Comparison of ENCODE assay signal across 20 cellular contexts in genomic region chr17:65176646-65177409, GRCh38. TPM values are rescaled to one million over a fixed set of nuclear protein-coding genes. Genes with fewer than 3 reads are reported as not detected.
DNase-seq lines count a peak whose midpoint lies in the region; ATAC-seq, FAIRE-seq and TF ChIP-seq lines count a peak whose summit lies in the region.
"Had no signal": no experiment of that assay in that cellular context is flagged by ENCODE, and none has a peak within 500 bp of the region (broad histone marks: within the 10 kb centered on the region; RNA-seq: fewer than 3 reads in every experiment).

No MANE protein-coding gene starts in this region.

- no peak overlapping the region for H3K9ac ChIP-seq in K562 (ENCODE audit: insufficient read depth in 1 of 2, low read depth in 2 of 2, low read length in 2 of 2)
- H3K9ac ChIP-seq: BLaER1 had no signal

- no peak overlapping the region for H3K4me3 ChIP-seq in K562
- H3K4me3 ChIP-seq in PC-9: no peak overlapping the region
- H3K4me3 ChIP-seq: BLaER1, HAP-1, MG63 had no signal

- no peaks in the 10 kb centered on the region for H3K36me3 ChIP-seq in K562 (ENCODE audit: control insufficient read depth, insufficient read depth, low read length)
- H3K36me3 ChIP-seq in PC-9 (ENCODE audit: low read depth): no peaks in the 10 kb centered on the region
- H3K36me3 ChIP-seq: BLaER1, HAP-1, MG63 had no signal

- WGBS in K562 (ENCODE audit: insufficient coverage, low coverage, missing lambda C conversion rate): 11% methylated on average over 5 of the region's 5 CpGs

- BruUV-seq in K562 (replicated peaks; lab: Mats Ljungman, UMichigan): no TSS peak
- no TSS peak for BruUV-seq in PC-9 (replicated peaks; lab: Mats Ljungman, UMichigan)

- no peaks in the 10 kb centered on the region for H4K20me1 ChIP-seq in K562 (replicated peaks; ENCODE audit: control insufficient read depth, insufficient read depth, low read length)
- no peaks in the 10 kb centered on the region for H4K20me1 ChIP-seq in PC-9 (ENCODE audit: insufficient read depth)
- H4K20me1 ChIP-seq: BLaER1 had no signal

- H3K9me1 ChIP-seq in K562 (ENCODE audit: control insufficient read depth, insufficient read depth, low read length): no peaks in the 10 kb centered on the region

- peaks cover 7% of the 10 kb centered on the region for H3K36me3 Mint-ChIP-seq in activated CD4-positive, alpha-beta T cell treated with anti-CD3 and anti-CD28 coated beads, Interleukin-2, amount 10 ng/mL, durations not matched to agents 24 days and 14 days (ENCODE audit: low read depth)
- peaks cover 12% of the 10 kb centered on the region for H3K36me3 Mint-ChIP-seq in stimulated activated effector memory CD8-positive, alpha-beta T cell treated with anti-CD3 and anti-CD28 coated beads, Interleukin-12 subunit alpha, Interleukin-12 subunit beta, amount 100 ng/mL, for 72 hours

- POLR2A ChIA-PET in HEK293T (lab: Yijun Ruan, JAX) (no interaction called here), K562 (lab: Yijun Ruan, JAX) (no interaction called here), PC-9 (lab: Charles Lee; ENCODE audit: unreplicated experiment) (no interaction called here)

- H3K79me2 ChIP-seq in K562 (ENCODE audit: control insufficient read depth, insufficient read depth, low read length) (no peaks in the 10 kb centered on the region), PC-9 (ENCODE audit: low read depth) (no peaks in the 10 kb centered on the region)

- no peak overlapping the region for H3K27ac ChIP-seq in K562 (ENCODE audit: extremely low read depth, low read depth, low read length)
- no peak overlapping the region for H3K27ac ChIP-seq in PC-9
- H3K27ac ChIP-seq: BLaER1 had no signal

- FAIRE-seq in K562 (lab: Jason Lieb, UNC): no peak
- FAIRE-seq: G401.6 had no signal

- H2AFZ ChIP-seq in K562 (ENCODE audit: low read depth, low read length) (no peak overlapping the region), PC-9 (no peak overlapping the region)

- no peaks in the 10 kb centered on the region for H3K9me2 ChIP-seq in PC-9 (ENCODE audit: insufficient read depth)

- no peak for TF ChIP-seq POLR2A in K562 (conservative IDR thresholded peaks at IDR 0.05)

- H3K27me3 Mint-ChIP-seq in activated CD4-positive, alpha-beta T cell treated with anti-CD3 and anti-CD28 coated beads, Interleukin-2, amount 10 ng/mL, durations not matched to agents 24 days and 14 days: no peaks in the 10 kb centered on the region

- ATAC-seq in K562 (no peak), HG03175 (IDR thresholded peaks at IDR 0.05; ENCODE audit: unreplicated experiment) (no peak)
- ATAC-seq in stimulated activated effector memory CD8-positive, alpha-beta T cell treated with anti-CD3 and anti-CD28 coated beads, Interleukin-12 subunit alpha, Interleukin-12 subunit beta, amount 100 ng/mL, for 72 hours: no peak
- ATAC-seq: Panc1 had no signal

- peaks cover 18 to 33% of the 10 kb centered on the region in 2 experiments for H3K4me1 ChIP-seq in K562 (replicated peaks in 1 of 2; ENCODE audit: control insufficient read depth in 2 of 2, insufficient read depth in 2 of 2, low read length in 2 of 2)
- no peaks in the 10 kb centered on the region for H3K4me1 ChIP-seq in PC-9 (replicated peaks; ENCODE audit: insufficient read depth)
- H3K4me1 ChIP-seq: HAP-1 had no signal

- H3K9me3 ChIP-seq in K562 (replicated peaks; ENCODE audit: control insufficient read depth, insufficient read depth, low read depth, low read length) (no peaks in the 10 kb centered on the region), PC-9 (ENCODE audit: insufficient read depth, low read depth) (no peaks in the 10 kb centered on the region)
- H3K9me3 ChIP-seq: BLaER1, HAP-1, MG63 had no signal

- H3K4me3 Mint-ChIP-seq in activated CD4-positive, alpha-beta T cell treated with anti-CD3 and anti-CD28 coated beads, Interleukin-2, amount 10 ng/mL, durations not matched to agents 24 days and 14 days: no peak overlapping the region
- no peak overlapping the region for H3K4me3 Mint-ChIP-seq in stimulated activated effector memory CD8-positive, alpha-beta T cell treated with anti-CD3 and anti-CD28 coated beads, Interleukin-12 subunit alpha, Interleukin-12 subunit beta, amount 100 ng/mL, for 72 hours

- no peaks in the 10 kb centered on the region for H3F3A ChIP-seq in PC-9 (ENCODE audit: insufficient read depth, low read depth)

- TF ChIP-seq EP300 in K562 (IDR thresholded peaks at IDR 0.05; ENCODE audit: low read length): no peak

- H3K27ac Mint-ChIP-seq in activated CD4-positive, alpha-beta T cell treated with anti-CD3 and anti-CD28 coated beads, Interleukin-2, amount 10 ng/mL, durations not matched to agents 24 days and 14 days: peak overlapping the region; percentile 71
- H3K27ac Mint-ChIP-seq in stimulated activated effector memory CD8-positive, alpha-beta T cell treated with anti-CD3 and anti-CD28 coated beads, Interleukin-12 subunit alpha, Interleukin-12 subunit beta, amount 100 ng/mL, for 72 hours: peak overlapping the region; percentile 8

- no peaks in the 10 kb centered on the region; a peak in 1 of 5 replicates for H3K27me3 ChIP-seq in K562 (ENCODE audit: control insufficient read depth in 2 of 2, insufficient read depth in 2 of 2, low read length in 2 of 2)
- no peaks in the 10 kb centered on the region for H3K27me3 ChIP-seq in PC-9 (ENCODE audit: insufficient read depth, low read depth)
- H3K27me3 ChIP-seq: BLaER1, MG63 had no signal

- TF ChIP-seq CTCF in K562 (IDR thresholded peaks at IDR 0.05 in 2 of 3, conservative IDR thresholded peaks at IDR 0.05 in 1 of 3; ENCODE audit: insufficient read depth in 2 of 3, low read depth in 1 of 3, low read length in 3 of 3): no peak
- TF ChIP-seq CTCF in PC-9 (conservative IDR thresholded peaks at IDR 0.05): no peak

- CTCF ChIA-PET in HEK293T (lab: Yijun Ruan, JAX): no interaction called here
- CTCF ChIA-PET in K562 (lab: Yijun Ruan, JAX; ENCODE audit: low intra/inter-chr PET ratio): no interaction called here
- CTCF ChIA-PET in PC-9 (lab: Charles Lee): no interaction called here

- in situ Hi-C loops in K562 (cut with MboI): no loop called here

- H3K4me2 ChIP-seq in K562 (ENCODE audit: insufficient read depth, low read length) (no peak overlapping the region), PC-9 (no peak overlapping the region)
- H3K4me2 ChIP-seq: BLaER1 had no signal

- TF ChIP-seq RAD21 in K562 (CRISPR knock-in tag; conservative IDR thresholded peaks at IDR 0.05 in 1 of 2, IDR thresholded peaks at IDR 0.05 in 1 of 2): no peak

- intact Hi-C loops in activated CD4-positive, alpha-beta T cell treated with anti-CD3 and anti-CD28 coated beads, Interleukin-2, amount 10 ng/mL, durations not matched to agents 24 days and 14 days (cut with micrococcal nuclease): no loop called here
- intact Hi-C loops in K562 (cut with micrococcal nuclease): no loop called here
- intact Hi-C loops in PC-9 (cut with micrococcal nuclease; ENCODE audit: unreplicated experiment): no loop called here

- H3K4me1 Mint-ChIP-seq in activated CD4-positive, alpha-beta T cell treated with anti-CD3 and anti-CD28 coated beads, Interleukin-2, amount 10 ng/mL, durations not matched to agents 24 days and 14 days: peaks cover 56% of the 10 kb centered on the region
- peaks cover 37% of the 10 kb centered on the region for H3K4me1 Mint-ChIP-seq in stimulated activated effector memory CD8-positive, alpha-beta T cell treated with anti-CD3 and anti-CD28 coated beads, Interleukin-12 subunit alpha, Interleukin-12 subunit beta, amount 100 ng/mL, for 72 hours

- H3K9me3 Mint-ChIP-seq in activated CD4-positive, alpha-beta T cell treated with anti-CD3 and anti-CD28 coated beads, Interleukin-2, amount 10 ng/mL, durations not matched to agents 24 days and 14 days: peaks cover 15% of the 10 kb centered on the region
- H3K9me3 Mint-ChIP-seq in stimulated activated effector memory CD8-positive, alpha-beta T cell treated with anti-CD3 and anti-CD28 coated beads, Interleukin-12 subunit alpha, Interleukin-12 subunit beta, amount 100 ng/mL, for 72 hours: peaks cover 4% of the 10 kb centered on the region

- no peak for DNase-seq in activated CD4-positive, alpha-beta T cell treated with anti-CD3 and anti-CD28 coated beads, Interleukin-2, amount 10 ng/mL, durations not matched to agents 24 days and 14 days
- DNase-seq in activated CD4-positive, alpha-beta T cell treated with anti-CD3 and anti-CD28 coated beads for 4 hours: no peak
- DNase-seq in HEK293T (ENCODE audit: extremely low spot score) (no peak), K562 (ENCODE audit: extremely low read depth in 1 of 4, low spot score in 3 of 4) (no peak), NCI-H146 (lab: John Stamatoyannopoulos, UW) (no peak), PC-9 (no peak)
- no peak for DNase-seq in stimulated activated effector memory CD8-positive, alpha-beta T cell treated with anti-CD3 and anti-CD28 coated beads, Interleukin-12 subunit alpha, Interleukin-12 subunit beta, amount 100 ng/mL, for 72 hours (ENCODE audit: low spot score in 2 of 2)
- DNase-seq: 8988T, DMS79 treated with DMSO at 0.1 percent for 48 hours, Karpas-422, MG63, NCI-H1092, NCI-H2081 treated with DMSO at 0.1 percent for 48 hours, NCI-H510A treated with DMSO at 0.1 percent for 48 hours, NCI-H82 had no signal

TF ChIP-seq in HEK293T, 16 proteins besides CTCF, POLR2A, EP300 and RAD21 (continues in another document):
- 0 out of 2 replicates have a peak, but pooled peaks have one; percentile 45 for TF ChIP-seq CTBP1 (IDR thresholded peaks at IDR 0.05; ENCODE audit: borderline replicate concordance)

TF ChIP-seq in K562, 482 proteins besides CTCF, POLR2A, EP300 and RAD21 (continues in another document):
- TF ChIP-seq HDAC1 (IDR thresholded peaks at IDR 0.05): peak in 1 of 2 experiments; percentile 26; a peak in 1 of 4 replicates

RNA-seq across cellular contexts. Expression of gene RGS9, which starts 39.7 kb away (rescaled TPM):
- total RNA-seq in activated CD4-positive, alpha-beta T cell treated with anti-CD3 and anti-CD28 coated beads, Interleukin-2, amount 10 ng/mL, durations not matched to agents 24 days and 14 days: 2.2 and 3.1 TPM in 2 replicates
- 0.39 TPM in 1 of 2 replicates, not detected in the other for total RNA-seq in K562 (2011; cell fraction: chromatin; rRNA removed; ENCODE audit: low replicate concordance)
- not detected in 2 replicates for total RNA-seq in K562 (2011; cell fraction: nucleolus; rRNA removed)
- 0.23 and 0.44 TPM in 2 replicates for total RNA-seq in K562 (2011; cell fraction: nucleoplasm; rRNA removed)
- total RNA-seq in K562 (2014; rRNA removed) (0.18 and 0.69 TPM in 2 replicates), K562 (2014; rRNA removed; fragmentation: Illumina TruSeq; extraction: Trizol) (0.54 and 0.55 TPM in 2 replicates), K562 (2015; rRNA removed; fragmentation: Illumina TruSeq; extraction: Trizol) (0.38 and 0.65 TPM in 2 replicates), K562 (2021) (0.60 and 0.73 TPM in 2 replicates), PC-9 (2021) (5.7 and 6.1 TPM in 2 replicates)
- polyA plus RNA-seq in K562 (2011; rRNA removed) (0.55 and 1.4 TPM in 2 replicates), K562 (2014; fragmentation: Illumina TruSeq; extraction: Trizol) (0.55 and 0.74 TPM in 2 replicates), K562 (2014; fragmentation: Nextera tagmentation; extraction: Ambion mirVana) (under 1 TPM; 0.38 to 0.55 TPM), K562 (2014; rRNA removed) (0.49 TPM in 2 replicates)
- 0.40 and 0.81 TPM in 2 replicates for polyA plus RNA-seq in K562 (2011; cell fraction: cytosol; rRNA removed)
- 0.24 and 0.33 TPM in 2 replicates for polyA plus RNA-seq in K562 (2011; cell fraction: nucleus; rRNA removed)
- polyA plus RNA-seq in K562 (2012): 0.74 and 1.2 TPM in 2 replicates
- 0.30 and 0.67 TPM in 2 replicates for polyA minus RNA-seq in K562 (2011; rRNA and poly(A)+ RNA removed)
- not detected in 2 replicates for polyA minus RNA-seq in K562 (2011; cell fraction: cytosol; rRNA and poly(A)+ RNA removed)
- polyA minus RNA-seq in K562 (2011; cell fraction: nucleus; rRNA and poly(A)+ RNA removed): 0.56 TPM in 1 of 2 replicates, not detected in the other
